ENCODE assay signal across 9 cellular contexts in the genomic region with DNA sequence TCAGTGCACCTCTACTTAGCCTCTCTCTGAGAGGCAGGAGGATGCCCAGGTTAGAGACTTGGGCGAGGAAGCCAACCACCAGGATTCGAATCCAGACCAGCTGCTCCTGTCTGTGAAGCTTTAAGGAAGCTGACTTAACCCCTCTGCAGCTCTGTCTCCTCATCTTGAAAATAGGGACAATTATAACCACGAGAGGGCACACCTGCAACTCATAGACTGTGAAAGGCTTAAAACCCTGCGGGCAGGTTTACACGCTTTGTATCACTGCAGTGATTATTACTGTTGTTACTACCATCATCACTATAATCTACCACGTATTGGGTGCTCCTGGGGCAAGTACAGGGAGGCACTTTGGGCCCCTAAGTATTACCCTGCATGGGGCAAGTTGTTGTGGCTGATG.
DNase-seq lines count a peak whose midpoint lies in the region; ATAC-seq lines count a peak whose summit lies in the region.
"Had no signal": no experiment of that assay in that cellular context is flagged by ENCODE, and none has a peak within 500 bp of the region (broad histone marks: within the 10 kb centered on the region; RNA-seq: fewer than 3 reads in every experiment).

No MANE protein-coding gene starts in this region.

- H3K27ac ChIP-seq in right cardiac atrium (ENCODE audit: low read length): no peak overlapping the region

- no peak overlapping the region for H3K27ac Mint-ChIP-seq in activated naive CD4-positive, alpha-beta T cell treated with anti-CD3 and anti-CD28 coated beads for 36 hours

- CTCF ChIA-PET in activated naive CD4-positive, alpha-beta T cell treated with anti-CD3 and anti-CD28 coated beads for 36 hours (lab: Charles Lee): no interaction called here

- H3K9me3 ChIP-seq in right cardiac atrium (ENCODE audit: control insufficient read depth, low read length): no peaks in the 10 kb centered on the region

- DNase-seq in stimulated activated naive CD4-positive, alpha-beta T cell (lab: John Stamatoyannopoulos, UW): peak; percentile 3 to 57 (median 26)
- DNase-seq in stimulated activated naive CD4-positive, alpha-beta T cell treated with Interleukin-2 at 50 U/mL for 16 hours (lab: John Stamatoyannopoulos, UW): no peak
- peak; percentile 31 for DNase-seq in NCI-H2171 (lab: John Stamatoyannopoulos, UW)
- peak; percentile 59 for DNase-seq in activated naive CD4-positive, alpha-beta T cell treated with anti-CD3 and anti-CD28 coated beads for 36 hours
- peak; percentile 35 for DNase-seq in superior temporal gyrus (ENCODE audit: extremely low spot score)
- DNase-seq in right cardiac atrium: no peak
- no peak for DNase-seq in T1000 (lab: John Stamatoyannopoulos, UW)

- H3K4me1 ChIP-seq in right cardiac atrium (ENCODE audit: control insufficient read depth, insufficient read depth, low read length): no peaks in the 10 kb centered on the region

- H3K4me3 Mint-ChIP-seq in activated naive CD4-positive, alpha-beta T cell treated with anti-CD3 and anti-CD28 coated beads for 36 hours: no peak overlapping the region
- H3K4me3 Mint-ChIP-seq: activated naive CD4-positive, alpha-beta T cell treated with anti-CD3 and anti-CD28 coated beads, Interleukin-2, amount 50 U/mL, for 24 hours had no signal

- intact Hi-C loops in activated naive CD4-positive, alpha-beta T cell treated with anti-CD3 and anti-CD28 coated beads for 36 hours (cut with micrococcal nuclease): loop anchor here (2.0 to 10.0 kb wide), 3 partner anchors 42 to 428 kb away; no protein-coding TSS in a partner anchor
- intact Hi-C loops in right cardiac atrium (cut with DNase I): no loop called here

- H3K4me3 ChIP-seq in right cardiac atrium (ENCODE audit: low read length): no peak overlapping the region

- ATAC-seq in right cardiac atrium (no peak), GM21723 (IDR thresholded peaks at IDR 0.05; ENCODE audit: unreplicated experiment) (no peak)

- peaks cover 37% of the 10 kb centered on the region for H3K4me1 Mint-ChIP-seq in activated naive CD4-positive, alpha-beta T cell treated with anti-CD3 and anti-CD28 coated beads for 36 hours (ENCODE audit: low read depth)

- no peaks in the 10 kb centered on the region for H3K9me3 Mint-ChIP-seq in activated naive CD4-positive, alpha-beta T cell treated with anti-CD3 and anti-CD28 coated beads for 36 hours

- no peaks in the 10 kb centered on the region for H3K27me3 Mint-ChIP-seq in activated naive CD4-positive, alpha-beta T cell treated with anti-CD3 and anti-CD28 coated beads for 36 hours (ENCODE audit: low read depth)
- H3K27me3 Mint-ChIP-seq: activated naive CD4-positive, alpha-beta T cell treated with anti-CD3 and anti-CD28 coated beads, Interleukin-2, amount 50 U/mL, for 24 hours had no signal

- H3K36me3 Mint-ChIP-seq in activated naive CD4-positive, alpha-beta T cell treated with anti-CD3 and anti-CD28 coated beads for 36 hours (ENCODE audit: low read depth): no peaks in the 10 kb centered on the region
- H3K36me3 Mint-ChIP-seq: activated naive CD4-positive, alpha-beta T cell treated with anti-CD3 and anti-CD28 coated beads, Interleukin-2, amount 50 U/mL, for 24 hours had no signal

- 59% methylated on average over 6 of the region's 6 CpGs for WGBS in right cardiac atrium

- H3K27me3 ChIP-seq in right cardiac atrium (ENCODE audit: control insufficient read depth, insufficient read depth): no peaks in the 10 kb centered on the region

Comparison
In these comparisons a context has a peak if more than half of its experiments do, and no peak if none do; other contexts are left out.
1. DNase-seq: peak in stimulated activated naive CD4-positive, alpha-beta T cell (6 of 6), NCI-H2171 (single experiment), activated naive CD4-positive, alpha-beta T cell treated with anti-CD3 and anti-CD28 coated beads for 36 hours (single experiment) and superior temporal gyrus (single experiment); none in stimulated activated naive CD4-positive, alpha-beta T cell treated with Interleukin-2 at 50 U/mL for 16 hours (single experiment), right cardiac atrium (0 of 3) and T1000 (single experiment).